Comparison of ENCODE assay signal across 24 cellular contexts in genomic region chr3:122902326-122902725, GRCh38.
DNase-seq lines count a peak whose midpoint lies in the region; ATAC-seq, FAIRE-seq and TF ChIP-seq lines count a peak whose summit lies in the region.
"Had no signal": no experiment of that assay in that cellular context is flagged by ENCODE, and none has a peak within 500 bp of the region (broad histone marks: within the 10 kb centered on the region; RNA-seq: fewer than 3 reads in every experiment).

No MANE protein-coding gene starts in this region.

- no peaks in the 10 kb centered on the region for H3K27me3 Mint-ChIP-seq in neural progenitor cell (ENCODE audit: insufficient read depth, low read depth)

- TF ChIP-seq POLR2A in H54 (IDR thresholded peaks at IDR 0.05; ENCODE audit: low read depth, low read length): no peak

- ATAC-seq in Panc1: peak; percentile 73
- no peak for ATAC-seq in SK-N-SH treated with all-trans-retinoic acid at 6 μM for 48 hours
- ATAC-seq: activated naive CD8-positive, alpha-beta T cell treated with anti-CD3 and anti-CD28 coated beads, Interleukin-2, amount 50 U/mL, for 24 hours; body of pancreas; stimulated activated naive CD8-positive, alpha-beta T cell treated with anti-CD3 and anti-CD28 coated beads, Interleukin-15, amount 100 ng/mL, for 72 hours had no signal

- H3K36me3 Mint-ChIP-seq in neural progenitor cell: peaks cover 14% of the 10 kb centered on the region

- BruUV-seq in Panc1 (replicated peaks; lab: Mats Ljungman, UMichigan): no TSS peak

- H4K20me1 ChIP-seq in neural progenitor cell (ENCODE audit: low read depth): no peaks in the 10 kb centered on the region

- H3K4me3 ChIP-seq in Panc1 (ENCODE audit: low read depth in 2 of 2, low read length in 2 of 2) (no peak overlapping the region), bronchial epithelial cell (ENCODE audit: low read depth, low read length) (no peak overlapping the region), neural progenitor cell (no peak overlapping the region)
- H3K4me3 ChIP-seq: body of pancreas, GM23248, lung, sigmoid colon, thyroid gland had no signal

- no peak overlapping the region for H3K9ac ChIP-seq in neural progenitor cell
- H3K9ac ChIP-seq: GM23248 had no signal

- FAIRE-seq in H54 (lab: Jason Lieb, UNC): peak; percentile 52
- no peak for FAIRE-seq in bronchial epithelial cell (lab: Jason Lieb, UNC)
- FAIRE-seq: colon had no signal

- H2AFZ ChIP-seq in neural progenitor cell (replicated peaks): peak overlapping the region; percentile 50
- H2AFZ ChIP-seq: GM23248 had no signal

- POLR2A ChIA-PET in Panc1 (lab: Charles Lee): no interaction called here

- no peak for DNase-seq in H54 (ENCODE audit: insufficient read length, low spot score)
- no peak for DNase-seq in Panc1 (ENCODE audit: low read depth, low spot score)
- DNase-seq in bronchial epithelial cell (ENCODE audit: low read depth): peak; percentile 76
- DNase-seq in neural progenitor cell (ENCODE audit: low spot score): no peak
- DNase-seq in GOT3 (lab: John Stamatoyannopoulos, UW): no peak
- DNase-seq in NCI-H1105 treated with DMSO at 0.1 percent for 48 hours (lab: John Stamatoyannopoulos, UW): no peak
- no peak for DNase-seq in mucosa of gallbladder (ENCODE audit: low spot score)
- DNase-seq: activated CD4-positive, alpha-beta T cell treated with anti-CD3 and anti-CD28 coated beads for 1 hour; activated effector memory CD4-positive, alpha-beta T cell treated with anti-CD3 and anti-CD28 coated beads, Interleukin-2, amount 50 U/mL, for 16 hours; activated naive CD8-positive, alpha-beta T cell treated with anti-CD3 and anti-CD28 coated beads, Interleukin-2, amount 50 U/mL, for 24 hours; body of pancreas; GM23248; Karpas-422; NCI-H187; NCI-H774; SHP77 treated with DMSO at 0.1 percent for 48 hours; sigmoid colon; stimulated activated CD4-positive, alpha-beta T cell treated with anti-CD3 and anti-CD28 coated beads, Interleukin-15, amount 100 ng/mL, for 24 hours; stimulated activated naive CD8-positive, alpha-beta T cell treated with anti-CD3 and anti-CD28 coated beads, Interleukin-15, amount 100 ng/mL, for 72 hours; thyroid gland had no signal

- no peak overlapping the region for H3K4me2 ChIP-seq in neural progenitor cell

- CTCF ChIA-PET in Panc1 (lab: Charles Lee): no interaction called here

- H3K4me1 ChIP-seq in Panc1 (ENCODE audit: control insufficient read depth, insufficient read depth, low read length) (no peaks in the 10 kb centered on the region), neural progenitor cell (peaks cover 8% of the 10 kb centered on the region)
- H3K4me1 ChIP-seq: body of pancreas, sigmoid colon, thyroid gland had no signal

- no peaks in the 10 kb centered on the region for H3K79me2 ChIP-seq in neural progenitor cell (ENCODE audit: low read depth)

- H3K27me3 ChIP-seq in Panc1 (ENCODE audit: control insufficient read depth, insufficient read depth, low read length) (0 out of 2 replicates have a peak, but pooled peaks cover 5% of the 10 kb centered on the region), bronchial epithelial cell (ENCODE audit: control insufficient read depth, insufficient read depth, low read length) (no peaks in the 10 kb centered on the region), neural progenitor cell (no peaks in the 10 kb centered on the region)
- H3K27me3 ChIP-seq: body of pancreas, sigmoid colon, thyroid gland had no signal

- intact Hi-C loops in Panc1 (cut with micrococcal nuclease; ENCODE audit: unreplicated experiment): no loop called here

- TF ChIP-seq CTCF in Panc1 (IDR thresholded peaks at IDR 0.05) (no peak), bronchial epithelial cell (IDR thresholded peaks at IDR 0.05; ENCODE audit: insufficient read depth, low read length, severe bottlenecking) (no peak), neural progenitor cell (IDR thresholded peaks at IDR 0.05) (no peak)

- H3K4me1 Mint-ChIP-seq in neural progenitor cell: no peaks in the 10 kb centered on the region
- H3K4me1 Mint-ChIP-seq: activated naive CD8-positive, alpha-beta T cell treated with anti-CD3 and anti-CD28 coated beads, Interleukin-2, amount 50 U/mL, for 24 hours; neural crest cell; stimulated activated naive CD8-positive, alpha-beta T cell treated with anti-CD3 and anti-CD28 coated beads, Interleukin-15, amount 100 ng/mL, for 72 hours had no signal

- peaks cover 5% of the 10 kb centered on the region for H3F3A ChIP-seq in neural progenitor cell (ENCODE audit: low read depth)

- in situ Hi-C loops in Panc1 (cut with HindIII; ENCODE audit: low pct_unique_long_range_greater_than_20kb, low sequenced_read_pairs): no loop called here

- H3K27ac ChIP-seq in Panc1 (ENCODE audit: low read length): no peak overlapping the region
- H3K27ac ChIP-seq in neural progenitor cell: no peak overlapping the region
- H3K27ac ChIP-seq: body of pancreas, GM23248, sigmoid colon, thyroid gland had no signal

- H3K4me3 Mint-ChIP-seq in neural progenitor cell: no peak overlapping the region
- H3K4me3 Mint-ChIP-seq: activated naive CD8-positive, alpha-beta T cell treated with anti-CD3 and anti-CD28 coated beads, Interleukin-2, amount 50 U/mL, for 24 hours; neural crest cell; stimulated activated naive CD8-positive, alpha-beta T cell treated with anti-CD3 and anti-CD28 coated beads, Interleukin-15, amount 100 ng/mL, for 72 hours had no signal

- H3K9me3 ChIP-seq in Panc1 (ENCODE audit: control insufficient read depth, insufficient read depth, low read depth, low read length) (no peaks in the 10 kb centered on the region), neural progenitor cell (ENCODE audit: low read depth) (no peaks in the 10 kb centered on the region)
- H3K9me3 ChIP-seq: body of pancreas, sigmoid colon, thyroid gland had no signal

- H3K36me3 ChIP-seq in Panc1 (ENCODE audit: control insufficient read depth, insufficient read depth, low read length) (no peaks in the 10 kb centered on the region), bronchial epithelial cell (ENCODE audit: control insufficient read depth, insufficient read depth, low read length) (no peaks in the 10 kb centered on the region), neural progenitor cell (no peaks in the 10 kb centered on the region)
- H3K36me3 ChIP-seq: sigmoid colon, thyroid gland had no signal

- H3K27ac Mint-ChIP-seq in neural progenitor cell: no peak overlapping the region
- H3K27ac Mint-ChIP-seq: activated naive CD8-positive, alpha-beta T cell treated with anti-CD3 and anti-CD28 coated beads, Interleukin-2, amount 50 U/mL, for 24 hours; stimulated activated naive CD8-positive, alpha-beta T cell treated with anti-CD3 and anti-CD28 coated beads, Interleukin-15, amount 100 ng/mL, for 72 hours had no signal

- H3K9me3 Mint-ChIP-seq in neural progenitor cell: peaks cover 6% of the 10 kb centered on the region
- H3K9me3 Mint-ChIP-seq: activated naive CD8-positive, alpha-beta T cell treated with anti-CD3 and anti-CD28 coated beads, Interleukin-2, amount 50 U/mL, for 24 hours had no signal

TF ChIP-seq in SK-N-SH treated with all-trans-retinoic acid at 6 μM for 48 hours, 23 proteins besides CTCF, POLR2A, EP300 and RAD21:
- TF ChIP-seq TOX (CRISPR knock-in tag; IDR thresholded peaks at IDR 0.05; ENCODE audit: borderline replicate concordance): no peak
- TF ChIP-seq ARNTL (CRISPR knock-in tag; IDR thresholded peaks at IDR 0.05; ENCODE audit: borderline replicate concordance, low read depth): no peak
- no peak for TF ChIP-seq ZFP30 (CRISPR knock-in tag; IDR thresholded peaks at IDR 0.05)
- TF ChIP-seq ZC3H10 (CRISPR knock-in tag; IDR thresholded peaks at IDR 0.05): no peak
- TF ChIP-seq, protein P1, sequence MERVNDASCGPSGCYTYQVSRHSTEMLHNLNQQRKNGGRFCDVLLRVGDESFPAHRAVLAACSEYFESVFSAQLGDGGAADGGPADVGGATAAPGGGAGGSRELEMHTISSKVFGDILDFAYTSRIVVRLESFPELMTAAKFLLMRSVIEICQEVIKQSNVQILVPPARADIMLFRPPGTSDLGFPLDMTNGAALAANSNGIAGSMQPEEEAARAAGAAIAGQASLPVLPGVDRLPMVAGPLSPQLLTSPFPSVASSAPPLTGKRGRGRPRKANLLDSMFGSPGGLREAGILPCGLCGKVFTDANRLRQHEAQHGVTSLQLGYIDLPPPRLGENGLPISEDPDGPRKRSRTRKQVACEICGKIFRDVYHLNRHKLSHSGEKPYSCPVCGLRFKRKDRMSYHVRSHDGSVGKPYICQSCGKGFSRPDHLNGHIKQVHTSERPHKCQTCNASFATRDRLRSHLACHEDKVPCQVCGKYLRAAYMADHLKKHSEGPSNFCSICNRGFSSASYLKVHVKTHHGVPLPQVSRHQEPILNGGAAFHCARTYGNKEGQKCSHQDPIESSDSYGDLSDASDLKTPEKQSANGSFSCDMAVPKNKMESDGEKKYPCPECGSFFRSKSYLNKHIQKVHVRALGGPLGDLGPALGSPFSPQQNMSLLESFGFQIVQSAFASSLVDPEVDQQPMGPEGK (CRISPR knock-in tag; IDR thresholded peaks at IDR 0.05; ENCODE audit: borderline replicate concordance): no peak
- TF ChIP-seq RARB (CRISPR knock-in tag; IDR thresholded peaks at IDR 0.05): no peak
